Comparison of ENCODE assay signal across 14 cellular contexts in the genomic region with DNA sequence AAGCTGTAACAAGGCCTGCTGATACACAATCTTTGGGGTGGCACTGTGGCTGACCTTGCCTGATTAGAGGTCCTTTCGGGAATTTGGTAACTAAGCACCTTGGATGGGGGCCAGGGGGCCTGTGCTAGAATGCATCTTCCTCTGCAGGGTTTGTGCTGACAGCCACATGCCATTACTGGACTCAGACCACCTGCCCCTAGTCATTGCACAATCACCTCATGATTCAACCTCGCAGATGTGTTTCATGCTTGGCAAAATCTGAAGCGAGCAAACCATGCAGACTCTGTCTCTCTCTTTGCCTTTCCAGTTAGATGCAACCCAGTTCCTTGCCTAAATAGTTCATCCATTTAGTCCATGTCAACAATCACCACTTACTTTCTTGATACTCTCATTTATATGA.
A peak's percentile ranks its signal among the peaks of the same experiment; 100 is the strongest.
DNase-seq lines count a peak whose midpoint lies in the region; ATAC-seq and TF ChIP-seq lines count a peak whose summit lies in the region.
"Had no signal": no experiment of that assay in that cellular context is flagged by ENCODE, and none has a peak within 500 bp of the region (broad histone marks: within the 10 kb centered on the region; RNA-seq: fewer than 3 reads in every experiment).

No MANE protein-coding gene starts in this region.

- TF ChIP-seq CTCF in RWPE1 (conservative IDR thresholded peaks at IDR 0.05; ENCODE audit: low read depth) = no peak
- TF ChIP-seq CTCF in foreskin fibroblast (IDR thresholded peaks at IDR 0.05; ENCODE audit: low read depth, low read length) = no peak
- TF ChIP-seq CTCF in omental fat pad (IDR thresholded peaks at IDR 0.05) = no peak

- H2AFZ ChIP-seq in Karpas-422 (ENCODE audit: low read length) = no peak overlapping the region

- no peak for ATAC-seq in omental fat pad (ENCODE audit: low FRiP score)
- ATAC-seq: activated T-cell treated with anti-CD3 and anti-CD28 coated beads, Interleukin-2, amount 50 U/mL, for 72 hours; stimulated activated naive CD8-positive, alpha-beta T cell treated with anti-CD3 and anti-CD28 coated beads, Interleukin-15, Interleukin-2, amounts not matched to agents 100 U/mL and 50 U/mL, for 24 hours had no signal

- POLR2A ChIA-PET in RWPE1 (lab: Yijun Ruan, JAX; ENCODE audit: low non-redundant PET) = no interaction called here
- POLR2A ChIA-PET in HEK293T (lab: Yijun Ruan, JAX) = no interaction called here

- H3K9ac ChIP-seq in Karpas-422 (ENCODE audit: low read length) = no peak overlapping the region

- H3K9me2 ChIP-seq in Karpas-422 (replicated peaks; ENCODE audit: insufficient read depth, low read length) = 0 out of 2 replicates have a peak, but pooled peaks cover 3% of the 10 kb centered on the region

- CTCF ChIA-PET in RWPE1 (lab: Yijun Ruan, JAX) = interaction anchor here (0.5 kb wide), 1 partner anchor 440 kb away, joined by 3 read pairs; no protein-coding TSS in a partner anchor
- CTCF ChIA-PET in HEK293T (lab: Yijun Ruan, JAX) = no interaction called here

- H3K4me1 ChIP-seq in Karpas-422 (ENCODE audit: low read length) = no peaks in the 10 kb centered on the region

- H3K4me3 ChIP-seq in foreskin fibroblast (ENCODE audit: low read depth in 1 of 2, low read length in 2 of 2) (no peak overlapping the region), Karpas-422 (ENCODE audit: low read length) (no peak overlapping the region)
- H3K4me3 ChIP-seq: HAP-1 had no signal

- no peaks in the 10 kb centered on the region for H4K20me1 ChIP-seq in Karpas-422 (ENCODE audit: insufficient read depth, low read depth, low read length)

- H3K9me3 ChIP-seq in Karpas-422 (ENCODE audit: low read length) = no peaks in the 10 kb centered on the region
- H3K9me3 ChIP-seq: HAP-1, neutrophil had no signal

- no peaks in the 10 kb centered on the region for H3K79me2 ChIP-seq in Karpas-422 (ENCODE audit: low read length)

- DNase-seq in GOT3 (lab: John Stamatoyannopoulos, UW) (peak; percentile 1), RWPE1 (ENCODE audit: low spot score) (peak; percentile 45), foreskin fibroblast (peak; percentile 66 to 77), renal cortical epithelial cell (ENCODE audit: low read depth) (peak; percentile 93), HEK293T (ENCODE audit: extremely low spot score) (no peak), NCI-H1092 (lab: John Stamatoyannopoulos, UW) (no peak), Karpas-422 (no peak), omental fat pad (ENCODE audit: low spot score) (no peak)
- DNase-seq: activated B cell treated with CpG ODN at 0.5 μM for 24 hours; activated T-cell treated with anti-CD3 and anti-CD28 coated beads, Interleukin-2, amount 50 U/mL, for 72 hours; brain microvascular endothelial cell; stimulated activated naive CD8-positive, alpha-beta T cell treated with anti-CD3 and anti-CD28 coated beads, Interleukin-15, Interleukin-2, amounts not matched to agents 100 U/mL and 50 U/mL, for 24 hours had no signal

- no peaks in the 10 kb centered on the region for H3K36me3 ChIP-seq in Karpas-422 (ENCODE audit: insufficient read depth, low read length)
- H3K36me3 ChIP-seq: brain microvascular endothelial cell, HAP-1, neutrophil had no signal

- no peak overlapping the region for H3K4me2 ChIP-seq in Karpas-422 (ENCODE audit: low read depth, low read length, poor library complexity, severe bottlenecking)

- H3K27me3 ChIP-seq in Karpas-422 (ENCODE audit: low read length) = no peaks in the 10 kb centered on the region

- H3K27ac ChIP-seq in RWPE1 (peak overlapping the region; percentile 76), Karpas-422 (ENCODE audit: low read length) (no peak overlapping the region)
- H3K27ac ChIP-seq: brain microvascular endothelial cell, neutrophil had no signal

TF ChIP-seq in HEK293T, 16 proteins besides CTCF, POLR2A, EP300 and RAD21:
- TF ChIP-seq FOXK2 (IDR thresholded peaks at IDR 0.05) = no peak
- TF ChIP-seq FOXM1 (IDR thresholded peaks at IDR 0.05; ENCODE audit: borderline replicate concordance) = no peak
- TF ChIP-seq TARDBP (IDR thresholded peaks at IDR 0.05) = no peak
- TF ChIP-seq SP1 (IDR thresholded peaks at IDR 0.05) = no peak
- TF ChIP-seq NFRKB (IDR thresholded peaks at IDR 0.05) = no peak
- no peak for TF ChIP-seq ELF4 (IDR thresholded peaks at IDR 0.05)
- TF ChIP-seq ZNF384 (IDR thresholded peaks at IDR 0.05) = no peak
- TF ChIP-seq ARNT (IDR thresholded peaks at IDR 0.05) = no peak
- no peak for TF ChIP-seq FOXA1 (IDR thresholded peaks at IDR 0.05)
- TF ChIP-seq, protein P1, sequence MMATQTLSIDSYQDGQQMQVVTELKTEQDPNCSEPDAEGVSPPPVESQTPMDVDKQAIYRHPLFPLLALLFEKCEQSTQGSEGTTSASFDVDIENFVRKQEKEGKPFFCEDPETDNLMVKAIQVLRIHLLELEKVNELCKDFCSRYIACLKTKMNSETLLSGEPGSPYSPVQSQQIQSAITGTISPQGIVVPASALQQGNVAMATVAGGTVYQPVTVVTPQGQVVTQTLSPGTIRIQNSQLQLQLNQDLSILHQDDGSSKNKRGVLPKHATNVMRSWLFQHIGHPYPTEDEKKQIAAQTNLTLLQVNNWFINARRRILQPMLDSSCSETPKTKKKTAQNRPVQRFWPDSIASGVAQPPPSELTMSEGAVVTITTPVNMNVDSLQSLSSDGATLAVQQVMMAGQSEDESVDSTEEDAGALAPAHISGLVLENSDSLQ (IDR thresholded peaks at IDR 0.05) = no peak
- TF ChIP-seq LEF1 (IDR thresholded peaks at IDR 0.05; ENCODE audit: borderline replicate concordance) = no peak
- no peak for TF ChIP-seq HDGF (IDR thresholded peaks at IDR 0.05; ENCODE audit: borderline replicate concordance)
- no peak for TF ChIP-seq CTBP1 (IDR thresholded peaks at IDR 0.05; ENCODE audit: borderline replicate concordance)
- TF ChIP-seq BHLHE40 (IDR thresholded peaks at IDR 0.05; ENCODE audit: borderline replicate concordance) = no peak
- TF ChIP-seq SUZ12 (IDR thresholded peaks at IDR 0.05) = no peak

Comparison
In these comparisons a context has a peak if more than half of its experiments do, and no peak if none do; other contexts are left out.
1. DNase-seq: peak in GOT3 (single experiment), RWPE1 (single experiment), foreskin fibroblast (2 of 2) and renal cortical epithelial cell (single experiment); none in HEK293T (single experiment), NCI-H1092 (single experiment), Karpas-422 (single experiment) and omental fat pad (single experiment).